ENCODE assay signal across 31 cellular contexts in genomic region chr3:77380141-77380540, GRCh38.
"Had no signal": no experiment of that assay in that cellular context is flagged by ENCODE, and none has a peak within 500 bp of the region (broad histone marks: within the 10 kb centered on the region; RNA-seq: fewer than 3 reads in every experiment).

No MANE protein-coding gene starts in this region.

- H3K4me2 ChIP-seq: SK-N-SH had no signal

- H3K4me1 ChIP-seq: adrenal gland, body of pancreas, breast epithelium, Peyer's patch, SJSA1 had no signal

- H3K27ac Mint-ChIP-seq: activated CD4-positive, alpha-beta T cell treated with anti-CD3 and anti-CD28 coated beads for 36 hours; activated CD4-positive, alpha-beta T cell treated with anti-CD3 and anti-CD28 coated beads, Interleukin-2, amount 10 ng/mL, durations not matched to agents 7 days and 5 days; activated CD8-positive, alpha-beta T cell treated with anti-CD3 and anti-CD28 coated beads, Interleukin-2, amount 10 ng/mL, durations not matched to agents 7 days and 5 days; activated naive CD4-positive, alpha-beta T cell treated with anti-CD3 and anti-CD28 coated beads for 36 hours; activated naive CD4-positive, alpha-beta T cell treated with anti-CD3 and anti-CD28 coated beads, Interleukin-2, amount 50 U/mL, for 72 hours; activated T-cell treated with anti-CD3 and anti-CD28 coated beads, Interleukin-2, amount 50 U/mL, for 24 hours; activated T-helper 1 cell treated with anti-CD3 and anti-CD28 coated beads, Interleukin-12 subunit alpha, Interleukin-12 subunit beta, Interleukin-2, Interleukin-4 antibody, amounts not matched to agents 30 ng/mL and 10 ng/mL and 1 ng/mL, durations not matched to agents 14 hours and 24 hours and 36 hours; T-helper 1 cell treated with Interleukin-12 subunit alpha and Interleukin-12 subunit beta and Interleukin-4 antibody, amounts not matched to agents 30 μg/mL and 1 μg/mL, for 36 hours; T-helper 2 cell treated with Interferon-gamma antibody and Interleukin-4, amounts not matched to agents 5 μg/mL and 100 μg/mL, for 36 hours had no signal

- H3K4me3 Mint-ChIP-seq: activated CD4-positive, alpha-beta T cell treated with anti-CD3 and anti-CD28 coated beads for 36 hours; activated CD4-positive, alpha-beta T cell treated with anti-CD3 and anti-CD28 coated beads, Interleukin-2, amount 10 ng/mL, durations not matched to agents 7 days and 5 days; activated CD8-positive, alpha-beta T cell treated with anti-CD3 and anti-CD28 coated beads, Interleukin-2, amount 10 ng/mL, durations not matched to agents 7 days and 5 days; activated naive CD4-positive, alpha-beta T cell treated with anti-CD3 and anti-CD28 coated beads for 36 hours; activated T-cell treated with anti-CD3 and anti-CD28 coated beads, Interleukin-2, amount 50 U/mL, for 24 hours; activated T-helper 1 cell treated with anti-CD3 and anti-CD28 coated beads, Interleukin-12 subunit alpha, Interleukin-12 subunit beta, Interleukin-2, Interleukin-4 antibody, amounts not matched to agents 30 ng/mL and 10 ng/mL and 1 ng/mL, durations not matched to agents 14 hours and 24 hours and 36 hours; T-helper 1 cell treated with Interleukin-12 subunit alpha and Interleukin-12 subunit beta and Interleukin-4 antibody, amounts not matched to agents 30 μg/mL and 1 μg/mL, for 36 hours; T-helper 2 cell treated with Interferon-gamma antibody and Interleukin-4, amounts not matched to agents 5 μg/mL and 100 μg/mL, for 36 hours had no signal

- H3K9me3 ChIP-seq: adrenal gland, body of pancreas, breast epithelium, Peyer's patch, SJSA1, SK-N-SH had no signal

- H3K4me1 Mint-ChIP-seq: activated CD4-positive, alpha-beta T cell treated with anti-CD3 and anti-CD28 coated beads for 36 hours; activated CD4-positive, alpha-beta T cell treated with anti-CD3 and anti-CD28 coated beads, Interleukin-2, amount 10 ng/mL, durations not matched to agents 7 days and 5 days had no signal

- H3K36me3 Mint-ChIP-seq: activated naive CD4-positive, alpha-beta T cell treated with anti-CD3 and anti-CD28 coated beads, Interleukin-2, amount 50 U/mL, for 72 hours had no signal

- H3K27me3 Mint-ChIP-seq: activated CD4-positive, alpha-beta T cell treated with anti-CD3 and anti-CD28 coated beads for 36 hours; activated CD4-positive, alpha-beta T cell treated with anti-CD3 and anti-CD28 coated beads, Interleukin-2, amount 10 ng/mL, durations not matched to agents 7 days and 5 days; activated T-cell treated with anti-CD3 and anti-CD28 coated beads, Interleukin-2, amount 50 U/mL, for 24 hours had no signal

- H3K4me3 ChIP-seq: adrenal gland, body of pancreas, breast epithelium, Peyer's patch, SJSA1 had no signal

- H3K36me3 ChIP-seq: adrenal gland, breast epithelium, Peyer's patch, SJSA1 had no signal

- H3K27ac ChIP-seq: adrenal gland, body of pancreas, breast epithelium, Peyer's patch, SJSA1 had no signal

- H3K9me2 ChIP-seq: SK-N-SH had no signal

- DNase-seq: activated CD4-positive, alpha-beta T cell treated with anti-CD3 and anti-CD28 coated beads for 36 hours; activated CD4-positive, alpha-beta T cell treated with anti-CD3 and anti-CD28 coated beads, Interleukin-2, amount 10 ng/mL, durations not matched to agents 7 days and 5 days; activated CD4-positive, alpha-beta T cell treated with anti-CD3 and anti-CD28 coated beads, Interleukin-2, amount 50 U/mL, for 48 hours; activated CD8-positive, alpha-beta T cell treated with anti-CD3 and anti-CD28 coated beads, Interleukin-2, amount 10 ng/mL, durations not matched to agents 7 days and 5 days; activated gamma-delta T cell treated with Interleukin-2 at 50 U/mL for 16 hours; activated naive CD4-positive, alpha-beta T cell treated with anti-CD3 and anti-CD28 coated beads for 36 hours; activated T-cell treated with anti-CD3 and anti-CD28 coated beads, Interleukin-2, amount 50 U/mL, for 24 hours; adrenal gland; body of pancreas; NCI-H1092 treated with DMSO at 0.1 percent for 48 hours; NCI-H1417; NCI-H146; NCI-H187; NCI-H2029 treated with DMSO at 0.1 percent for 48 hours; NCI-H2107; NCI-H510A; NCI-H526; NCI-H748 treated with DMSO at 0.1 percent for 48 hours; NK-92 treated with Interleukin-12 subunit alpha and Interleukin-12 subunit beta, amount 100 ng/mL, for 24 hours; PC-3; Peyer's patch; RPMI8226; SHP77 treated with DMSO at 0.1 percent for 48 hours; SK-N-SH had no signal

- ATAC-seq: activated CD4-positive, alpha-beta T cell treated with anti-CD3 and anti-CD28 coated beads for 36 hours; activated CD4-positive, CD25-positive, alpha-beta regulatory T cell treated with anti-CD3 and anti-CD28 coated beads, Interleukin-2, amount 50 U/mL, for 24 hours; activated CD8-positive, alpha-beta T cell treated with anti-CD3 and anti-CD28 coated beads, Interleukin-2, amount 10 ng/mL, durations not matched to agents 7 days and 5 days; activated naive CD4-positive, alpha-beta T cell treated with anti-CD3 and anti-CD28 coated beads, Interleukin-2, amount 50 U/mL, for 72 hours; body of pancreas; PC-3 had no signal

- H3K9ac ChIP-seq: SK-N-SH had no signal

- H3K27me3 ChIP-seq: adrenal gland, body of pancreas, breast epithelium, Peyer's patch, SJSA1 had no signal
